31 cellular contexts compared by ENCODE assay signal in the genomic region with DNA sequence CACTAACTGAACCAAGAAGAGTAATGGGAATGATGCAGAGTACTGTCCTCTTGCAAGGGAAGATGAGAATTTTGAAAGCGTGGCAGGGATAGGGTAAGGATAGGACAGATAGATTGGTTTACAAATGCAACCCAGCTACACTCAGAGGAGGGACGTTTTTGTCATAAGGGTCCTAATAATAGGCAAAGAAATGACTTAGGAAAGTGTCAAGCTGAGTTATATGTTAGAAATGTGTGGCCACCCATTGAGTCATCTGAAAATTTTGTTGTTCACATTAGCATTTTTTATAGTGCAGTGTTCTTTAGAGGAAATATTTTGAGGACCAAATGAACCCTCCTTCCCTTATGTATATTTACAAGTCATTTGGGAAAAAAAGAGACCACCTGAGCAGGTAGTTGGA.
A peak's percentile ranks its signal among the peaks of the same experiment; 100 is the strongest.
DNase-seq lines count a peak whose midpoint lies in the region; ATAC-seq, FAIRE-seq and TF ChIP-seq lines count a peak whose summit lies in the region.
"Had no signal": no experiment of that assay in that cellular context is flagged by ENCODE, and none has a peak within 500 bp of the region (broad histone marks: within the 10 kb centered on the region; RNA-seq: fewer than 3 reads in every experiment).

No MANE protein-coding gene starts in this region.

- H3K27ac ChIP-seq in HEK293 (ENCODE audit: extremely low read depth, low read depth, low read length) (no peak overlapping the region), astrocyte (ENCODE audit: low read depth, low read length) (peak overlapping the region; percentile 7)
- H3K27ac ChIP-seq in CD8-positive, alpha-beta memory T cell (ENCODE audit: low read depth, low read length): no peak overlapping the region
- H3K27ac ChIP-seq: breast epithelium, coronary artery, heart left ventricle, KMS-11, Peyer's patch, skin epidermis had no signal

- FAIRE-seq in astrocyte (lab: Jason Lieb, UNC): peak; percentile 71
- FAIRE-seq: endometrium had no signal

- H3K27ac Mint-ChIP-seq in astrocyte (ENCODE audit: unreplicated experiment): no peak overlapping the region
- H3K27ac Mint-ChIP-seq in CD8-positive, alpha-beta memory T cell: no peak overlapping the region
- H3K27ac Mint-ChIP-seq: activated naive CD8-positive, alpha-beta T cell treated with anti-CD3 and anti-CD28 coated beads, Interleukin-2, amount 50 U/mL, for 24 hours; activated T-cell treated with anti-CD3 and anti-CD28 coated beads, Interleukin-2, amount 50 U/mL, for 24 hours had no signal

- peaks cover 5% of the 10 kb centered on the region; the same call in 1 of the 2 replicates for H3K4me1 ChIP-seq in HEK293 (ENCODE audit: control insufficient read depth, insufficient read depth, low read length)
- H3K4me1 ChIP-seq in astrocyte (ENCODE audit: insufficient read depth, low read length): peaks cover 5% of the 10 kb centered on the region
- no peaks in the 10 kb centered on the region for H3K4me1 ChIP-seq in CD8-positive, alpha-beta memory T cell (ENCODE audit: insufficient read depth, low read length)
- H3K4me1 ChIP-seq: breast epithelium, Peyer's patch had no signal

- POLR2A ChIA-PET in HEK293 (lab: Yijun Ruan, JAX) (no interaction called here), HEK293T (lab: Yijun Ruan, JAX) (no interaction called here)
- POLR2A ChIA-PET in CD8-positive, alpha-beta memory T cell (lab: Charles Lee): no interaction called here

- H3K9me3 Mint-ChIP-seq in astrocyte (ENCODE audit: unreplicated experiment): no peaks in the 10 kb centered on the region
- H3K9me3 Mint-ChIP-seq in CD8-positive, alpha-beta memory T cell: no peaks in the 10 kb centered on the region
- H3K9me3 Mint-ChIP-seq: activated naive CD8-positive, alpha-beta T cell treated with anti-CD3 and anti-CD28 coated beads, Interleukin-2, amount 50 U/mL, for 24 hours; activated T-cell treated with anti-CD3 and anti-CD28 coated beads, Interleukin-2, amount 50 U/mL, for 24 hours; naive thymus-derived CD4-positive, alpha-beta T cell had no signal

- no peak overlapping the region for H2AFZ ChIP-seq in astrocyte (ENCODE audit: low read depth, low read length)

- H3K4me3 Mint-ChIP-seq in astrocyte (ENCODE audit: unreplicated experiment): no peak overlapping the region
- H3K4me3 Mint-ChIP-seq in CD8-positive, alpha-beta memory T cell: no peak overlapping the region
- H3K4me3 Mint-ChIP-seq: activated naive CD8-positive, alpha-beta T cell treated with anti-CD3 and anti-CD28 coated beads, Interleukin-2, amount 50 U/mL, for 24 hours; activated T-cell treated with anti-CD3 and anti-CD28 coated beads, Interleukin-2, amount 50 U/mL, for 24 hours; naive thymus-derived CD4-positive, alpha-beta T cell had no signal

- H3K27me3 ChIP-seq in astrocyte (ENCODE audit: insufficient read depth, low read length): no peaks in the 10 kb centered on the region
- H3K27me3 ChIP-seq in CD8-positive, alpha-beta memory T cell (ENCODE audit: insufficient read depth, low read length, poor library complexity, severe bottlenecking): no peaks in the 10 kb centered on the region
- H3K27me3 ChIP-seq: breast epithelium, heart left ventricle, Peyer's patch had no signal

- no peak overlapping the region for H3K9ac ChIP-seq in astrocyte (ENCODE audit: low read length)
- H3K9ac ChIP-seq: KMS-11 had no signal

- CTCF ChIA-PET in HEK293 (lab: Yijun Ruan, JAX) (no interaction called here), HEK293T (lab: Yijun Ruan, JAX) (no interaction called here)
- CTCF ChIA-PET in CD8-positive, alpha-beta memory T cell (lab: Charles Lee): no interaction called here

- peak overlapping the region; percentile 28 for H3K4me2 ChIP-seq in astrocyte (ENCODE audit: low read length)
- H3K4me2 ChIP-seq: KMS-11 had no signal

- H3K36me3 ChIP-seq in HEK293 (ENCODE audit: control insufficient read depth in 2 of 2, insufficient read depth in 1 of 2, low read length in 2 of 2): no peaks in the 10 kb centered on the region; a peak in 1 of 3 replicates
- no peaks in the 10 kb centered on the region for H3K36me3 ChIP-seq in astrocyte (ENCODE audit: insufficient read depth, low read length)
- H3K36me3 ChIP-seq in CD8-positive, alpha-beta memory T cell (ENCODE audit: insufficient read depth, low read length): no peaks in the 10 kb centered on the region
- H3K36me3 ChIP-seq: breast epithelium, heart left ventricle, Peyer's patch had no signal

- H4K20me1 ChIP-seq in astrocyte (ENCODE audit: insufficient read depth, low read length): no peaks in the 10 kb centered on the region

- H3K36me3 Mint-ChIP-seq in astrocyte (ENCODE audit: low read depth, unreplicated experiment): no peaks in the 10 kb centered on the region
- H3K36me3 Mint-ChIP-seq in CD8-positive, alpha-beta memory T cell: no peaks in the 10 kb centered on the region

- ATAC-seq in HG02610 (IDR thresholded peaks at IDR 0.05; ENCODE audit: unreplicated experiment): no peak
- ATAC-seq: activated naive CD8-positive, alpha-beta T cell treated with anti-CD3 and anti-CD28 coated beads, Interleukin-2, amount 50 U/mL, for 24 hours; heart left ventricle; left lobe of liver; naive thymus-derived CD4-positive, alpha-beta T cell had no signal

- no peaks in the 10 kb centered on the region for H3K27me3 Mint-ChIP-seq in astrocyte (ENCODE audit: low read depth, unreplicated experiment)
- H3K27me3 Mint-ChIP-seq in CD8-positive, alpha-beta memory T cell: no peaks in the 10 kb centered on the region
- H3K27me3 Mint-ChIP-seq: activated naive CD8-positive, alpha-beta T cell treated with anti-CD3 and anti-CD28 coated beads, Interleukin-2, amount 50 U/mL, for 24 hours; activated T-cell treated with anti-CD3 and anti-CD28 coated beads, Interleukin-2, amount 50 U/mL, for 24 hours; naive thymus-derived CD4-positive, alpha-beta T cell had no signal

- DNase-seq in AG10803 (ENCODE audit: low read depth) (peak; percentile 26), astrocyte (ENCODE audit: low read depth) (peak; percentile 30), myocyte (ENCODE audit: low read depth) (peak; percentile 7), NCI-H146 (lab: John Stamatoyannopoulos, UW) (no peak), HEK293T (ENCODE audit: extremely low spot score) (no peak)
- no peak for DNase-seq in CD8-positive, alpha-beta memory T cell
- DNase-seq: ACHN; activated CD4-positive, alpha-beta T cell treated with anti-CD3 and anti-CD28 coated beads for 4 hours; activated CD8-positive, alpha-beta memory T cell treated with anti-CD3 and anti-CD28 coated beads for 24 hours; activated gamma-delta T cell treated with Interleukin-2 at 50 U/mL for 16 hours; activated naive CD8-positive, alpha-beta T cell treated with anti-CD3 and anti-CD28 coated beads, Interleukin-2, amount 50 U/mL, for 24 hours; activated T-cell treated with anti-CD3 and anti-CD28 coated beads, Interleukin-2, amount 50 U/mL, for 24 hours; C1 segment of cervical spinal cord; heart left ventricle; mesendoderm; MV-4-11; naive thymus-derived CD4-positive, alpha-beta T cell; NCI-H187; NCI-H526 treated with DMSO at 0.1 percent for 48 hours; occipital lobe; Peyer's patch; stimulated activated CD4-positive, alpha-beta T cell treated with anti-CD3 and anti-CD28 coated beads, Interleukin-1b, Interleukin-23, amount 100 ng/mL, for 48 hours; T-helper 1 cell had no signal

- H3K4me3 ChIP-seq in AG10803 (ENCODE audit: low read length) (no peak overlapping the region), HEK293 (ENCODE audit: low read depth, low read length) (no peak overlapping the region), astrocyte (ENCODE audit: insufficient read depth, low read depth, low read length) (no peak overlapping the region)
- H3K4me3 ChIP-seq in CD8-positive, alpha-beta memory T cell (ENCODE audit: low read length): no peak overlapping the region
- H3K4me3 ChIP-seq: breast epithelium, coronary artery, heart left ventricle, Peyer's patch, skin epidermis had no signal

- no peaks in the 10 kb centered on the region for H3K79me2 ChIP-seq in astrocyte (ENCODE audit: insufficient read depth, low read length)

- peaks cover 4% of the 10 kb centered on the region for H3K4me1 Mint-ChIP-seq in astrocyte (ENCODE audit: low read depth, unreplicated experiment)
- peaks cover 0 to under 1% (median 0%) of the 10 kb centered on the region in 3 donors for H3K4me1 Mint-ChIP-seq in CD8-positive, alpha-beta memory T cell

- TF ChIP-seq CTCF in AG10803 (conservative IDR thresholded peaks at IDR 0.05; ENCODE audit: low read length) (no peak), HEK293 (tag by site-specific recombination; IDR thresholded peaks at IDR 0.05) (no peak), astrocyte (IDR thresholded peaks at IDR 0.05; ENCODE audit: insufficient read depth, low read depth, low read length) (no peak)

- no peaks in the 10 kb centered on the region for H3K9me3 ChIP-seq in HEK293 (ENCODE audit: control insufficient read depth, insufficient read depth, low read depth, low read length)
- H3K9me3 ChIP-seq in astrocyte (ENCODE audit: insufficient read depth, low read depth, low read length): no peaks in the 10 kb centered on the region
- H3K9me3 ChIP-seq in CD8-positive, alpha-beta memory T cell (ENCODE audit: low read length): no peaks in the 10 kb centered on the region
- H3K9me3 ChIP-seq: breast epithelium, heart left ventricle, Peyer's patch had no signal

TF ChIP-seq in HEK293, 187 proteins besides CTCF, POLR2A, EP300 and RAD21 (continues in another document):
- TF ChIP-seq HOXC10 (CRISPR knock-in tag; IDR thresholded peaks at IDR 0.05): no peak
- TF ChIP-seq, protein P1, sequence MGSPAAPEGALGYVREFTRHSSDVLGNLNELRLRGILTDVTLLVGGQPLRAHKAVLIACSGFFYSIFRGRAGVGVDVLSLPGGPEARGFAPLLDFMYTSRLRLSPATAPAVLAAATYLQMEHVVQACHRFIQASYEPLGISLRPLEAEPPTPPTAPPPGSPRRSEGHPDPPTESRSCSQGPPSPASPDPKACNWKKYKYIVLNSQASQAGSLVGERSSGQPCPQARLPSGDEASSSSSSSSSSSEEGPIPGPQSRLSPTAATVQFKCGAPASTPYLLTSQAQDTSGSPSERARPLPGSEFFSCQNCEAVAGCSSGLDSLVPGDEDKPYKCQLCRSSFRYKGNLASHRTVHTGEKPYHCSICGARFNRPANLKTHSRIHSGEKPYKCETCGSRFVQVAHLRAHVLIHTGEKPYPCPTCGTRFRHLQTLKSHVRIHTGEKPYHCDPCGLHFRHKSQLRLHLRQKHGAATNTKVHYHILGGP (tag by site-specific recombination; IDR thresholded peaks at IDR 0.05): no peak

TF ChIP-seq in HEK293T, 16 proteins besides CTCF, POLR2A, EP300 and RAD21:
- TF ChIP-seq FOXM1 (IDR thresholded peaks at IDR 0.05; ENCODE audit: borderline replicate concordance) (no peak), ZNF384 (IDR thresholded peaks at IDR 0.05) (no peak), TARDBP (IDR thresholded peaks at IDR 0.05) (no peak), SUZ12 (IDR thresholded peaks at IDR 0.05) (no peak), ELF4 (IDR thresholded peaks at IDR 0.05) (no peak)
TF ChIP-seq in HEK293T: peak in this region for 0.

Comparison
In these comparisons a context has a peak if more than half of its experiments do, and no peak if none do; other contexts are left out.
1. DNase-seq: peak in AG10803 (single experiment), astrocyte (single experiment) and myocyte (single experiment); none in CD8-positive, alpha-beta memory T cell (0 of 5), NCI-H146 (single experiment) and HEK293T (single experiment).